8 cellular contexts compared by ENCODE assay signal in the genomic region with DNA sequence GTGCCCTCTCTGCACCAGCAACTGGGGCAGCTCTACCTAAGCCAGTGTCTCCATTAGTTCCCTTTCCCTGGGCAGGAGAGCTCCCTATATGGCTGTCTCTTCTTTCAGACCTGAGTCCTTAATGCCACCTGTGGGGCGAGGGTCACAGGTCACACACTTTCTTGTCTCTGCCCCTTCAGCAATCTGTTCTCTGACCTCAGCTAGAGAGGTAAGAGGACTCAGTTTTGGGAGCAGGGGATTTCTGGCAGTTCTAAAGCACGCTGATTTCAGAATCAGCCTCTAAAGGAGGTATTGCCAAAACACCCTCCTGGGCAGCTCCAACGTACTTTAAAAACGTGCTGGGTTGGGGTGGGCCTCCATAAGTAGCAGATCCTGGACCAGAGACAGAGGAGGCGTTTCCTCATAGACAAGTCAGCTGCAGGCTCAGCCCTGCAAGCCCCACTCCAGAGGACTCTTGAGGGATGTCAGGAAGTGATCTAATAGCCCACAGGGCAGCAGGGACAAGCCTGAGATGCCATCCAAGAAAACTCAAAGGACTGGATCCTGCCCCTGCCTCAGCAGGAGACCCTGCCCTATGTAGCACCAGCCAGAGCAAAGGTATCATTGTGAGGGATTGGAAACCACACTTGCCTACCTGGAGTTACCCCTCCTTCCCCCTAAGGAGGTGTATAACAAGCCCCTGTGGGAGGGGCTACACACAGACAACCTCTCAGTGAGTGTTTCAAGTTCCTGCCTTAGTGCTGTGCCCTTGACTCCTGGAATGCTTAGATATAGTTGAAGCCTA. TPM values are rescaled to one million over a fixed set of nuclear protein-coding genes. Genes with fewer than 3 reads are reported as not detected.
A peak's percentile ranks its signal among the peaks of the same experiment; 100 is the strongest.
DNase-seq lines count a peak whose midpoint lies in the region; ATAC-seq and TF ChIP-seq lines count a peak whose summit lies in the region.

No MANE protein-coding gene starts in this region.

- CTCF ChIA-PET in activated CD4-positive, alpha-beta memory T cell treated with anti-CD3 and anti-CD28 coated beads for 36 hours (lab: Charles Lee): interaction anchor here (0.8 to 8.6 kb wide), 8 partner anchors 8 to 69 kb away, joined by 3 to 153 read pairs (median 4); a partner anchor contains a TSS

- H3K4me3 Mint-ChIP-seq in activated CD4-positive, alpha-beta memory T cell treated with anti-CD3 and anti-CD28 coated beads for 36 hours: peak overlapping the region; percentile 23

- H3K27me3 Mint-ChIP-seq in activated CD4-positive, alpha-beta memory T cell treated with anti-CD3 and anti-CD28 coated beads for 36 hours: no peaks in the 10 kb centered on the region

- no peak overlapping the region for H3K4me3 ChIP-seq in skin epidermis

- intact Hi-C loops in activated CD4-positive, alpha-beta memory T cell treated with anti-CD3 and anti-CD28 coated beads for 36 hours (cut with micrococcal nuclease): loop anchor here (1.0 to 2.0 kb wide), 3 partner anchors 8 to 61 kb away; a partner anchor contains a TSS

- H3K4me1 ChIP-seq in foreskin keratinocyte: peaks cover 48% of the 10 kb centered on the region

- peak; percentile 72 for ATAC-seq in foreskin keratinocyte

- no peak for TF ChIP-seq CTCF in foreskin keratinocyte (conservative IDR thresholded peaks at IDR 0.05)

- peak; percentile 87 for DNase-seq in DMS53 (lab: John Stamatoyannopoulos, UW)
- DNase-seq in HS-27A (ENCODE audit: low read depth): peak; percentile 36
- DNase-seq in activated CD4-positive, alpha-beta memory T cell treated with anti-CD3 and anti-CD28 coated beads for 36 hours: no peak
- DNase-seq in foreskin keratinocyte: peak in 1 of 2 donors; percentile 74
- no peak for DNase-seq in NCI-H128 (lab: John Stamatoyannopoulos, UW; ENCODE audit: unreplicated experiment)
- no peak for DNase-seq in stimulated activated CD4-positive, alpha-beta T cell treated with anti-CD3 and anti-CD28 coated beads, Interleukin-4, amount 100 ng/mL, for 24 hours
- no peak for DNase-seq in NCI-H1436 (lab: John Stamatoyannopoulos, UW)

- H3K4me1 Mint-ChIP-seq in activated CD4-positive, alpha-beta memory T cell treated with anti-CD3 and anti-CD28 coated beads for 36 hours (ENCODE audit: low read depth): peaks cover 96% of the 10 kb centered on the region

- no peaks in the 10 kb centered on the region for H3K36me3 Mint-ChIP-seq in activated CD4-positive, alpha-beta memory T cell treated with anti-CD3 and anti-CD28 coated beads for 36 hours

- no peaks in the 10 kb centered on the region for H3K27me3 ChIP-seq in foreskin keratinocyte

- H3K9me3 Mint-ChIP-seq in activated CD4-positive, alpha-beta memory T cell treated with anti-CD3 and anti-CD28 coated beads for 36 hours: no peaks in the 10 kb centered on the region

- peak overlapping the region; percentile 88 for H3K27ac Mint-ChIP-seq in activated CD4-positive, alpha-beta memory T cell treated with anti-CD3 and anti-CD28 coated beads for 36 hours

- H3K27ac ChIP-seq in foreskin keratinocyte (no peak overlapping the region), skin epidermis (peak overlapping the region in 17 of 21 experiments; percentile 4 to 79 (median 49))

- POLR2A ChIA-PET in activated CD4-positive, alpha-beta memory T cell treated with anti-CD3 and anti-CD28 coated beads for 36 hours (lab: Charles Lee): interaction anchor here (0.8 to 3.6 kb wide), 7 partner anchors 8 to 104 kb away, joined by 3 to 19 read pairs (median 3); a partner anchor contains a TSS

RNA-seq across cellular contexts. Expression of a gene that starts 8.6 kb away (rescaled TPM):
- total RNA-seq in activated CD4-positive, alpha-beta memory T cell treated with anti-CD3 and anti-CD28 coated beads for 36 hours: 100 to 1,000 TPM; 100 to 101 TPM
- total RNA-seq in foreskin keratinocyte: 55.3 and 60.4 TPM in 2 replicates
- polyA plus RNA-seq in foreskin keratinocyte: 31.9 and 32.1 TPM in 2 replicates

RNA-seq across cellular contexts. Expression of a gene that starts 19.4 kb away (rescaled TPM):
- total RNA-seq in activated CD4-positive, alpha-beta memory T cell treated with anti-CD3 and anti-CD28 coated beads for 36 hours: under 1 TPM; 0.64 to 0.85 TPM
- 0.51 and 0.63 TPM in 2 replicates for total RNA-seq in foreskin keratinocyte
- polyA plus RNA-seq in foreskin keratinocyte: 0.28 TPM in 2 replicates

RNA-seq across cellular contexts. Expression of a gene that starts 55.4 kb away (rescaled TPM):
- 10 to 100 TPM; 45.5 to 47.2 TPM for total RNA-seq in activated CD4-positive, alpha-beta memory T cell treated with anti-CD3 and anti-CD28 coated beads for 36 hours
- total RNA-seq in foreskin keratinocyte: 33.7 and 35.3 TPM in 2 replicates
- polyA plus RNA-seq in foreskin keratinocyte: 53.1 and 57.4 TPM in 2 replicates

Comparison
In these comparisons a context has a peak if more than half of its experiments do, and no peak if none do; other contexts are left out.
1. DNase-seq: peak in DMS53 (single experiment) and HS-27A (single experiment); none in activated CD4-positive, alpha-beta memory T cell treated with anti-CD3 and anti-CD28 coated beads for 36 hours (single experiment), NCI-H128 (single experiment), stimulated activated CD4-positive, alpha-beta T cell treated with anti-CD3 and anti-CD28 coated beads, Interleukin-4, amount 100 ng/mL, for 24 hours (single experiment) and NCI-H1436 (single experiment).